19 cellular contexts compared by ENCODE assay signal in genomic region chr13:113831061-113831460, GRCh38.
"Had no signal": no experiment of that assay in that cellular context is flagged by ENCODE, and none has a peak within 500 bp of the region (broad histone marks: within the 10 kb centered on the region; RNA-seq: fewer than 3 reads in every experiment).

No MANE protein-coding gene starts in this region.

- H3K27ac Mint-ChIP-seq: naive thymus-derived CD4-positive, alpha-beta T cell; nephron progenitor cell had no signal

- H3K9me3 Mint-ChIP-seq: naive thymus-derived CD4-positive, alpha-beta T cell; nephron progenitor cell had no signal

- FAIRE-seq: frontal cortex, islet of Langerhans, small intestine had no signal

- H3K27me3 Mint-ChIP-seq: naive thymus-derived CD4-positive, alpha-beta T cell had no signal

- ATAC-seq: left ventricle myocardium superior; naive thymus-derived CD4-positive, alpha-beta T cell had no signal

- H3K4me3 ChIP-seq: dorsolateral prefrontal cortex, heart right ventricle, right atrium auricular region, suprapubic skin, thyroid gland, upper lobe of left lung, uterus had no signal

- H3K4me3 Mint-ChIP-seq: naive thymus-derived CD4-positive, alpha-beta T cell; nephron progenitor cell had no signal

- H3K27me3 ChIP-seq: dorsolateral prefrontal cortex, heart right ventricle, neutrophil, right atrium auricular region, suprapubic skin, thyroid gland, upper lobe of left lung, uterus had no signal

- H3K27ac ChIP-seq: dorsolateral prefrontal cortex, heart right ventricle, neutrophil, right atrium auricular region, suprapubic skin, thyroid gland, upper lobe of left lung, uterus had no signal

- H3K4me1 ChIP-seq: heart right ventricle, right atrium auricular region, thyroid gland, upper lobe of left lung, uterus had no signal

- DNase-seq: cortex of kidney; dorsolateral prefrontal cortex; effector CD8-positive, alpha-beta T cell; heart right ventricle; hypothalamus; left ventricle myocardium superior; naive thymus-derived CD4-positive, alpha-beta T cell; nephron progenitor cell; small intestine; stimulated activated CD4-positive, alpha-beta T cell treated with anti-CD3 and anti-CD28 coated beads, Interleukin-12 subunit alpha, Interleukin-12 subunit beta, amount 100 ng/mL, for 4 hours; stimulated activated naive CD4-positive, alpha-beta T cell; thyroid gland; uterus had no signal

- H3K9me3 ChIP-seq: heart right ventricle, neutrophil, right atrium auricular region, suprapubic skin, thyroid gland, upper lobe of left lung, uterus had no signal

- H3K36me3 ChIP-seq: neutrophil, uterus had no signal
